In genomic region chr9:135081264-135081660, GRCh38 we compare ENCODE assay signal across 1 cellular context.
A peak's percentile ranks its signal among the peaks of the same experiment; 100 is the strongest.
TF ChIP-seq lines count a peak whose summit lies in the region.

No MANE protein-coding gene starts in this region.

TF ChIP-seq in HepG2, 621 proteins besides CTCF, POLR2A, EP300 and RAD21 (continued from another document):
- no peak for TF ChIP-seq BCL3 (CRISPR knock-in tag; IDR thresholded peaks at IDR 0.05)
- TF ChIP-seq SP4 (CRISPR knock-in tag; IDR thresholded peaks at IDR 0.05) = 0 out of 2 replicates have a peak, but pooled peaks have one; percentile 27
- TF ChIP-seq ATF7-NPFF (CRISPR knock-in tag; IDR thresholded peaks at IDR 0.05; ENCODE audit: low read depth) = no peak
- TF ChIP-seq SCMH1 (CRISPR knock-in tag; IDR thresholded peaks at IDR 0.05; ENCODE audit: borderline replicate concordance) = no peak
- TF ChIP-seq TFAP4 (IDR thresholded peaks at IDR 0.05; ENCODE audit: borderline replicate concordance, low read depth) = peak; percentile 36; the same call in 1 of the 2 replicates
